ENCODE assay signal across 8 cellular contexts in the genomic region with DNA sequence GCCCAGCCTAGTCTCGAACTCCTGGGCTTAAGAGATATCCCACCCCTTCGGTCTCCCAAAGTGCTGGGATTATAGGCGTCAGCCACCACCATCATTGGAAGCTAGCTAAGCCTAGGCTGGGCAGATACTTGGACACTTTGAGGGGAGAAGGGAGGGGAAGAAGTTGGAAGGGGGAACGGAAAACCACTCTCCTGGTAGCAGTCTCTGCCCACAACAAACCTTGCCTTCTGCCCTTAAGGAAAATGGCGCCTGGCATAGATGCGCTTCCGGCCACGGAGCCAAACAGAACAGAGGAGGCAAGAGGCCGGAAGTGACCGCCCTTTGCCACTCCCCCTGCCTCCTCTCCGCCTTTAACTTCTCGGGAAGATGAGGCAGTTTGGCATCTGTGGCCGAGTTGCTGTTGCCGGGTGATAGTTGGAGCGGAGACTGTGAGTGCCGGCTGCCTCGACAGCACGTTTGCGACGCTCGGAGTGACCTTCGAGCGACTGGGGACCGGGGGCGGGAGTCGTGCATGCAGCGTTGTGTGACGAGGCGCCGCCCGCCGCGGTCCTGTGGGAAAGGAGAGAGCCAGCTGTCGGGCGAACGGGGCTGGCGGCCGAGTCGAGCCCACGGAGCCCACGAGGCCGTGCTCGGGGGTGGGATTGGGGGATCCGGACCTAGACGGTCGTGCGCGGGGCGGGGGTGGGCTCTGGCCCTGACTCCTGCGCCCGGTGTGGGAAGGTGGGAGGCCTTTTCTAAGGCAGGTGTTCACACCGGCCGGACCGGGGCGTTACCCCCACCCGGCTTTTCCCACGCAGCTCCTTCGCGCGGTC. TPM values are rescaled to one million over a fixed set of nuclear protein-coding genes. Genes with fewer than 3 reads are reported as not detected.
DNase-seq lines count a peak whose midpoint lies in the region; ATAC-seq, FAIRE-seq and TF ChIP-seq lines count a peak whose summit lies in the region.

Gene MFN1 (plus strand): TSS at position 327 of the 812 bp plus-strand sequence. CDS start 1,143 bp downstream, outside the sequence.

- peak; percentile 89 for ATAC-seq in GM21786 (IDR thresholded peaks at IDR 0.05; ENCODE audit: unreplicated experiment)
- ATAC-seq in activated T-cell treated with anti-CD3 and anti-CD28 coated beads, Interleukin-2, amount 50 U/mL, for 72 hours (replicated peaks in 1 of 2) = peak; percentile 97

- peaks cover 35% of the 10 kb centered on the region for H3K36me3 ChIP-seq in KOPT-K1 (ENCODE audit: insufficient read depth, low read length)
- H3K36me3 ChIP-seq in esophagus muscularis mucosa = peaks cover 11 to 33% (median 22%) of the 10 kb centered on the region in 4 donors
- H3K36me3 ChIP-seq in muscle layer of duodenum (ENCODE audit: control insufficient read depth in 1 of 2, insufficient read depth in 2 of 2, low read length in 2 of 2) = peaks cover 13 to 16% of the 10 kb centered on the region in 2 donors

- H3K4me3 ChIP-seq in esophagus muscularis mucosa (peak within 1 kb of the TSS; percentile 77 to 94 (median 88)), muscle layer of duodenum (ENCODE audit: low read depth in 1 of 2, low read length in 2 of 2) (peak within 1 kb of the TSS; percentile 88 to 90)

- DNase-seq in DMS79 (lab: John Stamatoyannopoulos, UW) = peak; percentile 94
- DNase-seq in RCC 7860 (ENCODE audit: low spot score) = peak; percentile 87
- DNase-seq in activated T-cell treated with anti-CD3 and anti-CD28 coated beads, Interleukin-2, amount 50 U/mL, for 72 hours = peak; percentile 89 to 93
- peak; percentile 99 for DNase-seq in esophagus muscularis mucosa (ENCODE audit: extremely low spot score)
- peak; percentile 83 to 87 for DNase-seq in stimulated activated CD8-positive, alpha-beta memory T cell treated with anti-CD3 and anti-CD28 coated beads, Interleukin-7, amount 100 ng/mL, for 4 hours (ENCODE audit: low read depth in 2 of 2)

- peak within 1 kb of the TSS; percentile 58 for H3K27ac ChIP-seq in KOPT-K1 (ENCODE audit: low read depth, low read length, poor library complexity, severe bottlenecking)
- H3K27ac ChIP-seq in esophagus muscularis mucosa (replicated peaks in 1 of 4) = peak within 1 kb of the TSS; percentile 88 to 91 (median 88)
- peak within 1 kb of the TSS; percentile 76 for H3K27ac ChIP-seq in muscle layer of duodenum (ENCODE audit: low read length)

- H3K4me1 ChIP-seq in esophagus muscularis mucosa (peaks cover 13 to 24% (median 15%) of the 10 kb centered on the region in 4 donors), muscle layer of duodenum (ENCODE audit: control insufficient read depth in 1 of 2, insufficient read depth in 2 of 2, low read length in 2 of 2) (peaks cover 0 to 12% of the 10 kb centered on the region in 2 donors)

- TF ChIP-seq EP300 in esophagus muscularis mucosa (IDR thresholded peaks at IDR 0.05) = no peak

- no peaks in the 10 kb centered on the region for H3K9me3 Mint-ChIP-seq in activated T-cell treated with anti-CD3 and anti-CD28 coated beads, Interleukin-2, amount 50 U/mL, for 72 hours

- TF ChIP-seq CTCF in esophagus muscularis mucosa (IDR thresholded peaks at IDR 0.05) = no peak

- FAIRE-seq in RCC 7860 (lab: Jason Lieb, UNC) = peak; percentile 87

- peaks cover 23% of the 10 kb centered on the region for H3K4me1 Mint-ChIP-seq in activated T-cell treated with anti-CD3 and anti-CD28 coated beads, Interleukin-2, amount 50 U/mL, for 72 hours (ENCODE audit: low read depth)

- peak within 1 kb of the TSS; percentile 93 to 99 for H3K4me3 Mint-ChIP-seq in activated T-cell treated with anti-CD3 and anti-CD28 coated beads, Interleukin-2, amount 50 U/mL, for 72 hours

- TF ChIP-seq POLR2A in esophagus muscularis mucosa (IDR thresholded peaks at IDR 0.05; ENCODE audit: low read depth) = no peak

- H3K27me3 ChIP-seq in esophagus muscularis mucosa (no peaks in the 10 kb centered on the region), muscle layer of duodenum (ENCODE audit: low read depth, low read length) (no peaks in the 10 kb centered on the region)

- peak within 1 kb of the TSS; percentile 97 for H3K27ac Mint-ChIP-seq in activated T-cell treated with anti-CD3 and anti-CD28 coated beads, Interleukin-2, amount 50 U/mL, for 72 hours

- WGBS in esophagus muscularis mucosa = under 1% methylated on average over 24 of the region's 60 CpGs

- H3K36me3 Mint-ChIP-seq in activated T-cell treated with anti-CD3 and anti-CD28 coated beads, Interleukin-2, amount 50 U/mL, for 72 hours (ENCODE audit: insufficient read depth in 2 of 2) = peaks cover 6 to 8% of the 10 kb centered on the region in 2 donors

- intact Hi-C loops in esophagus muscularis mucosa (cut with DNase I) = loop anchor here (2.0 to 10.0 kb wide), 3 partner anchors 25 to 217 kb away; partner anchors contain the start of genes ACTL6A, GNB4 and ZNF639

- no peaks in the 10 kb centered on the region for H3K27me3 Mint-ChIP-seq in activated T-cell treated with anti-CD3 and anti-CD28 coated beads, Interleukin-2, amount 50 U/mL, for 72 hours (ENCODE audit: low read depth)

- no peaks in the 10 kb centered on the region for H3K9me3 ChIP-seq in KOPT-K1 (ENCODE audit: insufficient read depth, low read length, poor library complexity, severe bottlenecking)
- no peaks in the 10 kb centered on the region for H3K9me3 ChIP-seq in esophagus muscularis mucosa
- no peaks in the 10 kb centered on the region for H3K9me3 ChIP-seq in muscle layer of duodenum (ENCODE audit: control insufficient read depth in 1 of 2, low read length in 2 of 2)

RNA-seq across cellular contexts. Expression of gene MFN1, which starts in this region (rescaled TPM):
- total RNA-seq in activated T-cell treated with anti-CD3 and anti-CD28 coated beads, Interleukin-2, amount 50 U/mL, for 72 hours = 10 to 100 TPM; 31.1 to 32.0 TPM
- 10 to 100 TPM; 32.8 to 48.6 (median 37.3) TPM for total RNA-seq in esophagus muscularis mucosa

Comparison
In these comparisons a context has a peak if more than half of its experiments do, and no peak if none do; other contexts are left out.
1. Peak in every context shown above with its lines: DNase-seq, ATAC-seq, H3K4me3 ChIP-seq and H3K27ac ChIP-seq.